Comparison of ENCODE assay signal across 23 cellular contexts in genomic region chr19:3667766-3668165, GRCh38. TPM values are rescaled to one million over a fixed set of nuclear protein-coding genes. Genes with fewer than 3 reads are reported as not detected.
DNase-seq lines count a peak whose midpoint lies in the region; ATAC-seq and TF ChIP-seq lines count a peak whose summit lies in the region.
"Had no signal": no experiment of that assay in that cellular context is flagged by ENCODE, and none has a peak within 500 bp of the region (broad histone marks: within the 10 kb centered on the region; RNA-seq: fewer than 3 reads in every experiment).

No MANE protein-coding gene starts in this region.

- no peak overlapping the region for H3K4me2 ChIP-seq in GM23248 (ENCODE audit: unreplicated experiment)
- H3K4me2 ChIP-seq: BLaER1 had no signal

- ATAC-seq in Right ventricle myocardium superior (ENCODE audit: poor library complexity) (no peak), GM18873 (IDR thresholded peaks at IDR 0.05; ENCODE audit: low FRiP score, unreplicated experiment) (no peak)
- ATAC-seq: mucosa of descending colon had no signal

- no peaks in the 10 kb centered on the region for H3K27me3 Mint-ChIP-seq in osteocyte (ENCODE audit: unreplicated experiment)
- H3K27me3 Mint-ChIP-seq: activated CD4-positive, alpha-beta T cell treated with anti-CD3 and anti-CD28 coated beads, Interleukin-2, amount 10 ng/mL, durations not matched to agents 24 days and 14 days; activated naive CD8-positive, alpha-beta T cell; progenitor cell of endocrine pancreas had no signal

- TF ChIP-seq EP300 in transverse colon (IDR thresholded peaks at IDR 0.05; ENCODE audit: low read depth), result no peak

- H3K27ac Mint-ChIP-seq in osteocyte (ENCODE audit: unreplicated experiment), result peak overlapping the region; percentile 97
- H3K27ac Mint-ChIP-seq: activated naive CD8-positive, alpha-beta T cell; T-helper 1 cell treated with Interleukin-12 subunit alpha and Interleukin-12 subunit beta and Interleukin-4 antibody, amounts not matched to agents 30 μg/mL and 1 μg/mL, for 36 hours had no signal

- no peak overlapping the region for H2AFZ ChIP-seq in GM23248

- H3K4me1 Mint-ChIP-seq in osteocyte (ENCODE audit: unreplicated experiment), result peaks cover 52% of the 10 kb centered on the region

- in situ Hi-C loops in transverse colon (cut with MboI; ENCODE audit: low pct_ligation_motif_present in 1 of 4, low pct_unique_long_range_greater_than_20kb in 1 of 4, low sequenced_read_pairs in 3 of 4) (no loop called here), GM23248 (cut with MboI) (no loop called here)

- H3F3A ChIP-seq in GM23248 (ENCODE audit: insufficient read depth), result no peaks in the 10 kb centered on the region

- DNase-seq in left ventricle myocardium inferior (no peak), Right ventricle myocardium superior (no peak), osteocyte (ENCODE audit: extremely low spot score, unreplicated experiment) (no peak), transverse colon (no peak), RWPE1 (ENCODE audit: low spot score) (no peak), GM23248 (no peak)
- DNase-seq: activated CD4-positive, alpha-beta T cell treated with anti-CD3 and anti-CD28 coated beads, Interleukin-2, amount 10 ng/mL, durations not matched to agents 24 days and 14 days; COR-L47; DND-41; immature natural killer cell; mucosa of descending colon; NCI-H2081 treated with DMSO at 0.1 percent for 48 hours; NCI-H510A; Peyer's patch; stimulated activated CD4-positive, alpha-beta T cell treated with anti-CD3 and anti-CD28 coated beads, Interleukin-4, amount 100 ng/mL, for 4 hours had no signal

- no peaks in the 10 kb centered on the region for H4K20me1 ChIP-seq in GM23248 (ENCODE audit: insufficient read depth)

- no peaks in the 10 kb centered on the region for H3K9me2 ChIP-seq in GM23248 (ENCODE audit: insufficient read depth)

- H3K9me3 Mint-ChIP-seq in osteocyte (ENCODE audit: unreplicated experiment), result no peaks in the 10 kb centered on the region
- H3K9me3 Mint-ChIP-seq: activated CD4-positive, alpha-beta T cell treated with anti-CD3 and anti-CD28 coated beads, Interleukin-2, amount 10 ng/mL, durations not matched to agents 24 days and 14 days; immature natural killer cell; neural crest cell; T-helper 1 cell treated with Interleukin-12 subunit alpha and Interleukin-12 subunit beta and Interleukin-4 antibody, amounts not matched to agents 30 μg/mL and 1 μg/mL, for 36 hours had no signal

- H3K4me1 ChIP-seq in left ventricle myocardium inferior (peaks cover 74% of the 10 kb centered on the region), esophagus (ENCODE audit: control insufficient read depth in 2 of 2, insufficient read depth in 2 of 2, low read length in 1 of 2) (peaks cover 5 to 20% of the 10 kb centered on the region in 2 donors), transverse colon (peaks cover 28 to 56% (median 40%) of the 10 kb centered on the region in 4 donors), GM23248 (ENCODE audit: insufficient read depth) (peaks cover 12% of the 10 kb centered on the region)

- TF ChIP-seq CTCF in left ventricle myocardium inferior (IDR thresholded peaks at IDR 0.05; ENCODE audit: borderline replicate concordance), result no peak
- TF ChIP-seq CTCF in osteocyte (IDR thresholded peaks at IDR 0.05), result no peak
- TF ChIP-seq CTCF in transverse colon (IDR thresholded peaks at IDR 0.05), result no peak
- TF ChIP-seq CTCF in RWPE1 (conservative IDR thresholded peaks at IDR 0.05; ENCODE audit: low read depth), result no peak

- H3K9me3 ChIP-seq in left ventricle myocardium inferior (replicated peaks) (no peaks in the 10 kb centered on the region), esophagus (ENCODE audit: control insufficient read depth in 2 of 2, insufficient read depth in 1 of 2, low read depth in 1 of 2, low read length in 1 of 2) (no peaks in the 10 kb centered on the region), transverse colon (no peaks in the 10 kb centered on the region), GM23248 (ENCODE audit: low read depth) (no peaks in the 10 kb centered on the region)
- H3K9me3 ChIP-seq: BLaER1, mucosa of descending colon, Peyer's patch had no signal

- CTCF ChIA-PET in RWPE1 (lab: Yijun Ruan, JAX), result interaction anchor here (0.5 kb wide), 1 partner anchor 185 kb away, joined by 3 read pairs; no protein-coding TSS in a partner anchor

- H3K4me3 ChIP-seq in left ventricle myocardium inferior (no peak overlapping the region), esophagus (ENCODE audit: low read depth in 1 of 2, low read length in 2 of 2) (no peak overlapping the region), transverse colon (no peak overlapping the region), GM23248 (no peak overlapping the region)
- H3K4me3 ChIP-seq: BLaER1, mucosa of descending colon, Peyer's patch had no signal

- H3K9ac ChIP-seq in GM23248, result no peak overlapping the region
- H3K9ac ChIP-seq: BLaER1 had no signal

- no peak overlapping the region for H3K4me3 Mint-ChIP-seq in osteocyte (ENCODE audit: unreplicated experiment)
- H3K4me3 Mint-ChIP-seq: activated CD4-positive, alpha-beta T cell treated with anti-CD3 and anti-CD28 coated beads, Interleukin-2, amount 10 ng/mL, durations not matched to agents 24 days and 14 days; neural crest cell; T-helper 1 cell treated with Interleukin-12 subunit alpha and Interleukin-12 subunit beta and Interleukin-4 antibody, amounts not matched to agents 30 μg/mL and 1 μg/mL, for 36 hours had no signal

- TF ChIP-seq POLR2A in transverse colon (IDR thresholded peaks at IDR 0.05), result no peak

- H3K36me3 ChIP-seq in left ventricle myocardium inferior (peaks cover 36% of the 10 kb centered on the region), esophagus (ENCODE audit: control insufficient read depth in 2 of 2, insufficient read depth in 2 of 2, low read length in 1 of 2) (peaks cover 0 to 23% of the 10 kb centered on the region in 2 donors), transverse colon (peaks cover 0 to 7% (median 0%) of the 10 kb centered on the region in 4 donors), GM23248 (ENCODE audit: low read depth) (no peaks in the 10 kb centered on the region)

- peaks cover 28% of the 10 kb centered on the region for H3K79me2 ChIP-seq in GM23248 (ENCODE audit: insufficient read depth)

- POLR2A ChIA-PET in RWPE1 (lab: Yijun Ruan, JAX; ENCODE audit: low non-redundant PET), result no interaction called here

- peaks cover 6% of the 10 kb centered on the region for H3K36me3 Mint-ChIP-seq in osteocyte (ENCODE audit: unreplicated experiment)
- H3K36me3 Mint-ChIP-seq: activated naive CD8-positive, alpha-beta T cell had no signal

- H3K27ac ChIP-seq in left ventricle myocardium inferior (replicated peaks), result peak overlapping the region; percentile 99
- peak overlapping the region; percentile 48 to 52 for H3K27ac ChIP-seq in esophagus (ENCODE audit: low read depth in 2 of 2, low read length in 1 of 2)
- peak overlapping the region; percentile 92 to 96 (median 94) for H3K27ac ChIP-seq in transverse colon
- no peak overlapping the region; the same call in 1 of the 2 replicates for H3K27ac ChIP-seq in RWPE1
- H3K27ac ChIP-seq in GM23248, result no peak overlapping the region
- H3K27ac ChIP-seq: BLaER1 had no signal

- 82 to 85% methylated on average over 14 to 17 of the region's 17 CpGs for WGBS in esophagus, 2 donors
- WGBS in transverse colon (ENCODE audit: low coverage in 1 of 2), 2 donors, result 95% methylated on average over 15 of the region's 17 CpGs; no CpG with 5 or more reads in 1 of the 2 donors
- 94% methylated on average over 13 to 17 of the region's 17 CpGs for WGBS in GM23248 (ENCODE audit: low coverage in 1 of 2, low lambda C conversion rate in 2 of 2, missing lambda C conversion rate in 2 of 2), 2 experiments

- H3K27me3 ChIP-seq in left ventricle myocardium inferior (ENCODE audit: low read depth) (no peaks in the 10 kb centered on the region), esophagus (ENCODE audit: control insufficient read depth in 1 of 2, insufficient read depth in 2 of 2, low read length in 2 of 2) (no peaks in the 10 kb centered on the region), transverse colon (no peaks in the 10 kb centered on the region), GM23248 (replicated peaks; ENCODE audit: insufficient read depth) (no peaks in the 10 kb centered on the region)
- H3K27me3 ChIP-seq: Peyer's patch had no signal

- intact Hi-C loops in left ventricle myocardium inferior (cut with micrococcal nuclease) (loop anchor here (5.0 kb wide), 1 partner anchor 35 kb away; the partner anchor contains the start of gene PIP5K1C), Right ventricle myocardium superior (cut with DNase I) (loop anchor here (5.0 kb wide), 1 partner anchor 35 kb away; the partner anchor contains the start of gene PIP5K1C), transverse colon (cut with DNase I; ENCODE audit: low total_unique reads) (loop anchor here (1.0 kb wide), 1 partner anchor 33 kb away; the partner anchor contains the start of gene PIP5K1C)

RNA-seq across cellular contexts. Expression of gene PIP5K1C, which starts 32.5 kb away (rescaled TPM):
- total RNA-seq in left ventricle myocardium inferior (31.6 TPM), Right ventricle myocardium superior (31.6 TPM), osteocyte (73.0 and 75.7 TPM in 2 replicates), transverse colon (10 to 100 TPM; 25.4 to 91.1 (median 36.4) TPM)
- polyA plus RNA-seq in esophagus (10 to 100 TPM; 10.4 to 18.1 TPM), GM23248 (2016; fragmentation: Nextera tagmentation; extraction: Ambion mirVana) (31.2 and 33.5 TPM in 2 replicates)
- 34.0 and 43.1 TPM in 2 replicates for total RNA-seq in GM23248 (2014; rRNA removed; shearing (Covaris generic))

RNA-seq across cellular contexts. Expression of gene TJP3, which starts 40.4 kb away (rescaled TPM):
- total RNA-seq in left ventricle myocardium inferior, result not detected
- not detected for total RNA-seq in Right ventricle myocardium superior
- 100 to 1,000 TPM in 1 of 2 donors, 10 to 100 TPM in 1; 44.5 to 118 TPM for polyA plus RNA-seq in esophagus
- not detected in 2 replicates for total RNA-seq in osteocyte
- total RNA-seq in transverse colon, result 100 to 1,000 TPM; 234 to 894 (median 282) TPM
- not detected in 2 replicates for total RNA-seq in GM23248 (2014; rRNA removed; shearing (Covaris generic))
- polyA plus RNA-seq in GM23248 (2016; fragmentation: Nextera tagmentation; extraction: Ambion mirVana), result not detected in 2 replicates
- total RNA-seq: A673; activated CD4-positive, alpha-beta T cell treated with anti-CD3 and anti-CD28 coated beads, Interleukin-2, amount 10 ng/mL, durations not matched to agents 24 days and 14 days; neural crest cell had no signal

RNA-seq across cellular contexts. Expression of gene CACTIN, which starts 41.2 kb away (rescaled TPM):
- 14.5 TPM for total RNA-seq in left ventricle myocardium inferior
- 13.7 TPM for total RNA-seq in Right ventricle myocardium superior
- polyA plus RNA-seq in esophagus, result 10 to 100 TPM; 12.4 to 19.3 TPM
- 24.7 and 26.6 TPM in 2 replicates for total RNA-seq in osteocyte
- 10 to 100 TPM; 21.9 to 88.4 (median 53.0) TPM for total RNA-seq in transverse colon
- 29.1 and 39.0 TPM in 2 replicates for total RNA-seq in GM23248 (2014; rRNA removed; shearing (Covaris generic))
- 6.9 and 8.7 TPM in 2 replicates for polyA plus RNA-seq in GM23248 (2016; fragmentation: Nextera tagmentation; extraction: Ambion mirVana)

Comparison
In these comparisons a context has a peak if more than half of its experiments do, and no peak if none do; other contexts are left out.
1. H3K27ac ChIP-seq: peak in left ventricle myocardium inferior (single experiment), esophagus (2 of 2) and transverse colon (4 of 4); none in RWPE1 (single experiment) and GM23248 (single experiment).
2. RNA of gene TJP3, which starts 40.4 kb away (total RNA-seq): 234 to 894 TPM in transverse colon; not detected in osteocyte, not detected in left ventricle myocardium inferior (single experiment), not detected in Right ventricle myocardium superior (single experiment) and not detected in GM23248; every median in the first group is over 100 times any median in the second.